Comparison of ENCODE assay signal across 14 cellular contexts in genomic region chr4:10090467-10091250, GRCh38. TPM values are rescaled to one million over a fixed set of nuclear protein-coding genes. Genes with fewer than 3 reads are reported as not detected.
DNase-seq lines count a peak whose midpoint lies in the region; ATAC-seq, FAIRE-seq and TF ChIP-seq lines count a peak whose summit lies in the region.
"Had no signal": no experiment of that assay in that cellular context is flagged by ENCODE, and none has a peak within 500 bp of the region (broad histone marks: within the 10 kb centered on the region; RNA-seq: fewer than 3 reads in every experiment).

No MANE protein-coding gene starts in this region.

- peaks cover 22% of the 10 kb centered on the region; the same call in 1 of the 2 replicates for H3K4me1 ChIP-seq in HepG2 (ENCODE audit: insufficient read depth, low read length)

- in situ Hi-C loops in HepG2 (cut with HindIII; ENCODE audit: extremely low pct_ligation_motif_present, low pct_unique_long_range_greater_than_20kb) = no loop called here

- TF ChIP-seq RAD21 in HepG2 (CRISPR knock-in tag; IDR thresholded peaks at IDR 0.05) = no peak

- H3K36me3 ChIP-seq in HepG2 (replicated peaks in 1 of 2; ENCODE audit: control insufficient read depth in 1 of 2, insufficient read depth in 2 of 2, low read length in 2 of 2) = peaks cover 73 to 97% of the 10 kb centered on the region in 2 experiments

- no peak for ATAC-seq in activated CD8-positive, alpha-beta memory T cell treated with anti-CD3 and anti-CD28 coated beads, Interleukin-2, amount 10 ng/mL, durations not matched to agents 7 days and 5 days
- no peak for ATAC-seq in HepG2
- no peak for ATAC-seq in stimulated activated naive CD8-positive, alpha-beta T cell treated with anti-CD3 and anti-CD28 coated beads, Interleukin-15, amount 100 ng/mL, for 72 hours
- ATAC-seq: A549, HCT116 had no signal

- H3K9me3 Mint-ChIP-seq in activated CD8-positive, alpha-beta memory T cell treated with anti-CD3 and anti-CD28 coated beads, Interleukin-2, amount 10 ng/mL, durations not matched to agents 7 days and 5 days (ENCODE audit: low read depth) = no peaks in the 10 kb centered on the region
- H3K9me3 Mint-ChIP-seq in activated naive CD8-positive, alpha-beta T cell (ENCODE audit: low read depth) = no peaks in the 10 kb centered on the region
- H3K9me3 Mint-ChIP-seq in stimulated activated naive CD8-positive, alpha-beta T cell treated with anti-CD3 and anti-CD28 coated beads, Interleukin-15, amount 100 ng/mL, for 72 hours = no peaks in the 10 kb centered on the region

- H3K4me3 Mint-ChIP-seq in activated CD8-positive, alpha-beta memory T cell treated with anti-CD3 and anti-CD28 coated beads, Interleukin-2, amount 10 ng/mL, durations not matched to agents 7 days and 5 days = no peak overlapping the region
- H3K4me3 Mint-ChIP-seq in activated naive CD8-positive, alpha-beta T cell = no peak overlapping the region
- no peak overlapping the region for H3K4me3 Mint-ChIP-seq in stimulated activated naive CD8-positive, alpha-beta T cell treated with anti-CD3 and anti-CD28 coated beads, Interleukin-15, amount 100 ng/mL, for 72 hours

- TF ChIP-seq EP300 in HepG2 (IDR thresholded peaks at IDR 0.05; ENCODE audit: low read depth in 2 of 2, low read length in 2 of 2) (no peak), HepG2 (CRISPR knock-in tag; IDR thresholded peaks at IDR 0.05; ENCODE audit: borderline replicate concordance) (no peak)

- no peaks in the 10 kb centered on the region for H3K27me3 Mint-ChIP-seq in activated CD8-positive, alpha-beta memory T cell treated with anti-CD3 and anti-CD28 coated beads, Interleukin-2, amount 10 ng/mL, durations not matched to agents 7 days and 5 days
- no peaks in the 10 kb centered on the region for H3K27me3 Mint-ChIP-seq in activated naive CD8-positive, alpha-beta T cell
- no peaks in the 10 kb centered on the region for H3K27me3 Mint-ChIP-seq in stimulated activated naive CD8-positive, alpha-beta T cell treated with anti-CD3 and anti-CD28 coated beads, Interleukin-15, amount 100 ng/mL, for 72 hours

- no peak for FAIRE-seq in HepG2 (lab: Jason Lieb, UNC)
- FAIRE-seq: A549 had no signal

- H3K27ac ChIP-seq in HepG2 (ENCODE audit: extremely low read length, insufficient read depth, low read length) = no peak overlapping the region
- H3K27ac ChIP-seq: A549, brain microvascular endothelial cell had no signal

- BruUV-seq in HepG2 (replicated peaks; lab: Mats Ljungman, UMichigan) = no TSS peak

- no peak for DNase-seq in activated CD8-positive, alpha-beta memory T cell treated with anti-CD3 and anti-CD28 coated beads, Interleukin-2, amount 10 ng/mL, durations not matched to agents 7 days and 5 days
- DNase-seq in activated CD8-positive, alpha-beta memory T cell treated with anti-CD3 and anti-CD28 coated beads, Interleukin-2, amount 50 U/mL, for 4 hours = no peak
- no peak for DNase-seq in HepG2 (ENCODE audit: low spot score)
- DNase-seq in stimulated activated naive CD8-positive, alpha-beta T cell treated with anti-CD3 and anti-CD28 coated beads, Interleukin-15, amount 100 ng/mL, for 72 hours = no peak
- no peak for DNase-seq in cerebellar nuclear complex (lab: John Stamatoyannopoulos, UW)
- no peak for DNase-seq in HPDE6-E6E7 (ENCODE audit: extremely low spot score)
- no peak for DNase-seq in DMS114 treated with DMSO at 0.1 percent for 48 hours (lab: John Stamatoyannopoulos, UW; ENCODE audit: unreplicated experiment)
- DNase-seq: activated T-cell treated with anti-CD3 and anti-CD28 coated beads for 4 hours, brain microvascular endothelial cell, glutamatergic neuron, substantia nigra had no signal

- H3K4me3 ChIP-seq in HepG2 (replicated peaks in 1 of 3; ENCODE audit: insufficient read depth in 1 of 3, low read depth in 2 of 3, low read length in 3 of 3) = no peak overlapping the region
- H3K4me3 ChIP-seq: A549 had no signal

- H3K27ac Mint-ChIP-seq in activated CD8-positive, alpha-beta memory T cell treated with anti-CD3 and anti-CD28 coated beads, Interleukin-2, amount 10 ng/mL, durations not matched to agents 7 days and 5 days = peak overlapping the region; percentile 61
- peak overlapping the region; percentile 76 for H3K27ac Mint-ChIP-seq in activated naive CD8-positive, alpha-beta T cell
- peak overlapping the region; percentile 42 to 52 for H3K27ac Mint-ChIP-seq in stimulated activated naive CD8-positive, alpha-beta T cell treated with anti-CD3 and anti-CD28 coated beads, Interleukin-15, amount 100 ng/mL, for 72 hours

- no peak for TF ChIP-seq POLR2A in HepG2 (IDR thresholded peaks at IDR 0.05; ENCODE audit: insufficient read depth in 1 of 2, low read depth in 2 of 2, low read length in 2 of 2)

- H3K36me3 Mint-ChIP-seq in activated CD8-positive, alpha-beta memory T cell treated with anti-CD3 and anti-CD28 coated beads, Interleukin-2, amount 10 ng/mL, durations not matched to agents 7 days and 5 days = peaks cover 78% of the 10 kb centered on the region
- peaks cover 6% of the 10 kb centered on the region for H3K36me3 Mint-ChIP-seq in activated naive CD8-positive, alpha-beta T cell

- H2AFZ ChIP-seq in HepG2 (ENCODE audit: low read length) = no peak overlapping the region

- no peak overlapping the region for H3K4me2 ChIP-seq in HepG2 (ENCODE audit: low read depth, low read length)
- H3K4me2 ChIP-seq: A549 had no signal

- no peaks in the 10 kb centered on the region for H3K9me3 ChIP-seq in HepG2 (ENCODE audit: low read length)
- H3K9me3 ChIP-seq: A549 had no signal

- intact Hi-C loops in HepG2 (cut with micrococcal nuclease; ENCODE audit: unreplicated experiment) = no loop called here

- CTCF ChIA-PET in activated CD8-positive, alpha-beta memory T cell treated with anti-CD3 and anti-CD28 coated beads, Interleukin-2, amount 10 ng/mL, durations not matched to agents 7 days and 5 days (lab: Charles Lee) = no interaction called here
- CTCF ChIA-PET in HepG2 (lab: Yijun Ruan, JAX; ENCODE audit: low intra/inter-chr PET ratio, low total read pairs) = no interaction called here

- WGBS in HepG2 (ENCODE audit: low lambda C conversion rate) = 97% methylated on average over 18 of the region's 21 CpGs

- peaks cover 10% of the 10 kb centered on the region for H3K79me2 ChIP-seq in HepG2 (ENCODE audit: insufficient read depth, low read length)

- TF ChIP-seq CTCF in HepG2 (CRISPR knock-in tag; IDR thresholded peaks at IDR 0.05) = no peak

- H4K20me1 ChIP-seq in HepG2 (ENCODE audit: insufficient read depth, low read length) = peaks cover 15% of the 10 kb centered on the region

- POLR2A ChIA-PET in HepG2 (lab: Yijun Ruan, JAX) = no interaction called here

- H3K27me3 ChIP-seq in HepG2 (ENCODE audit: control insufficient read depth in 1 of 2, insufficient read depth in 2 of 2, low read length in 2 of 2) = no peaks in the 10 kb centered on the region; a peak in 1 of 5 replicates
- H3K27me3 ChIP-seq: brain microvascular endothelial cell had no signal

- peaks cover 38% of the 10 kb centered on the region for H3K4me1 Mint-ChIP-seq in activated CD8-positive, alpha-beta memory T cell treated with anti-CD3 and anti-CD28 coated beads, Interleukin-2, amount 10 ng/mL, durations not matched to agents 7 days and 5 days
- H3K4me1 Mint-ChIP-seq in activated naive CD8-positive, alpha-beta T cell (ENCODE audit: low read depth) = peaks cover 51% of the 10 kb centered on the region
- peaks cover 58% of the 10 kb centered on the region for H3K4me1 Mint-ChIP-seq in stimulated activated naive CD8-positive, alpha-beta T cell treated with anti-CD3 and anti-CD28 coated beads, Interleukin-15, amount 100 ng/mL, for 72 hours

- no peak overlapping the region for H3K9ac ChIP-seq in HepG2 (ENCODE audit: insufficient read depth, low read depth, low read length)

TF ChIP-seq in HepG2, 621 proteins besides CTCF, POLR2A, EP300 and RAD21 (continues in another document):
- no peak for TF ChIP-seq ZNF577 (CRISPR knock-in tag; IDR thresholded peaks at IDR 0.05; ENCODE audit: borderline replicate concordance, low read depth)
- TF ChIP-seq ZNF503 (CRISPR knock-in tag; IDR thresholded peaks at IDR 0.05) = no peak

RNA-seq across cellular contexts. Expression of gene WDR1, which starts 25.9 kb away (rescaled TPM):
- 100 to 1,000 TPM; 481 to 538 TPM for total RNA-seq in activated CD8-positive, alpha-beta memory T cell treated with anti-CD3 and anti-CD28 coated beads, Interleukin-2, amount 10 ng/mL, durations not matched to agents 7 days and 5 days
- total RNA-seq in HepG2 (2016; rRNA removed; fragmentation: Illumina TruSeq; extraction: Trizol) = 106 and 120 TPM in 2 replicates
- total RNA-seq in HepG2 (2016; cell fraction: cytosol; rRNA removed; fragmentation: Illumina TruSeq; extraction: Trizol; ENCODE audit: low read depth) = 50.7 and 51.7 TPM in 2 replicates
- 98.1 and 109 TPM in 2 replicates for total RNA-seq in HepG2 (2016; cell fraction: insoluble cytoplasmic fraction; rRNA removed; fragmentation: Illumina TruSeq; extraction: Trizol)
- 54.9 and 56.0 TPM in 2 replicates for total RNA-seq in HepG2 (2016; cell fraction: membrane; rRNA removed; fragmentation: Illumina TruSeq; extraction: Trizol)
- total RNA-seq in HepG2 (2016; cell fraction: nucleus; rRNA removed; fragmentation: Illumina TruSeq; extraction: Trizol) = 57.3 and 65.4 TPM in 2 replicates
- polyA plus RNA-seq in HepG2 (2011; rRNA removed) = 198 and 199 TPM in 2 replicates
- 187 and 226 TPM in 2 replicates for polyA plus RNA-seq in HepG2 (2011; cell fraction: cytosol; rRNA removed)
- polyA plus RNA-seq in HepG2 (2011; cell fraction: nucleus; rRNA removed) = 166 and 177 TPM in 2 replicates
- 117 and 122 TPM in 2 replicates for polyA plus RNA-seq in HepG2 (2012)
- polyA plus RNA-seq in HepG2 (2016; cell fraction: cytosol; fragmentation: Illumina TruSeq; extraction: Trizol; ENCODE audit: low read depth) = 33.9 and 35.4 TPM in 2 replicates
- 136 and 179 TPM in 2 replicates for polyA plus RNA-seq in HepG2 (2016; cell fraction: insoluble cytoplasmic fraction; fragmentation: Illumina TruSeq; extraction: Trizol; ENCODE audit: low read depth)
- polyA plus RNA-seq in HepG2 (2016; cell fraction: membrane; fragmentation: Illumina TruSeq; extraction: Trizol; ENCODE audit: low read depth) = 47.7 and 51.7 TPM in 2 replicates
- polyA plus RNA-seq in HepG2 (2016; cell fraction: nucleus; fragmentation: Illumina TruSeq; extraction: Trizol; ENCODE audit: insufficient read depth, low read depth) = 118 and 124 TPM in 2 replicates
- 149 and 296 TPM in 2 replicates for polyA minus RNA-seq in HepG2 (2011; rRNA and poly(A)+ RNA removed; ENCODE audit: low replicate concordance)
- 111 and 136 TPM in 2 replicates for polyA minus RNA-seq in HepG2 (2011; cell fraction: cytosol; rRNA and poly(A)+ RNA removed)
- 82.2 and 96.2 TPM in 2 replicates for polyA minus RNA-seq in HepG2 (2011; cell fraction: nucleus; rRNA and poly(A)+ RNA removed)
